14 cellular contexts compared by ENCODE assay signal in genomic region chr9:115275753-115276152, GRCh38.
DNase-seq lines count a peak whose midpoint lies in the region; ATAC-seq, FAIRE-seq and TF ChIP-seq lines count a peak whose summit lies in the region.
"Had no signal": no experiment of that assay in that cellular context is flagged by ENCODE, and none has a peak within 500 bp of the region (broad histone marks: within the 10 kb centered on the region; RNA-seq: fewer than 3 reads in every experiment).

No MANE protein-coding gene starts in this region.

- H3K9ac ChIP-seq in keratinocyte (ENCODE audit: control insufficient read depth, extremely low read depth, insufficient read depth, low read length), result no peak overlapping the region

- H3K36me3 ChIP-seq in keratinocyte (ENCODE audit: control insufficient read depth in 2 of 2, extremely low read depth in 1 of 2, insufficient read depth in 2 of 2, low read length in 2 of 2) (no peaks in the 10 kb centered on the region), transverse colon (no peaks in the 10 kb centered on the region)

- intact Hi-C loops in transverse colon (cut with DNase I; ENCODE audit: low total_unique reads), result no loop called here

- 69% methylated on average over 5 of the region's 5 CpGs; no CpG with 5 or more reads in 1 of the 2 donors for WGBS in transverse colon (ENCODE audit: low coverage in 1 of 2), 2 donors

- H3K27ac ChIP-seq in keratinocyte (ENCODE audit: control insufficient read depth, insufficient read depth, low read length) (no peak overlapping the region), transverse colon (no peak overlapping the region)

- ATAC-seq in SK-N-SH treated with all-trans-retinoic acid at 6 μM for 48 hours, result no peak
- ATAC-seq: GM12878 had no signal

- H3K27me3 ChIP-seq in keratinocyte (ENCODE audit: control insufficient read depth, extremely low read depth, insufficient read depth, low read length) (no peaks in the 10 kb centered on the region), transverse colon (no peaks in the 10 kb centered on the region)

- TF ChIP-seq POLR2A in transverse colon (IDR thresholded peaks at IDR 0.05), result no peak

- H3K79me2 ChIP-seq in keratinocyte (ENCODE audit: control insufficient read depth, insufficient read depth, low read length), result no peaks in the 10 kb centered on the region

- H3K4me3 ChIP-seq in keratinocyte (ENCODE audit: control insufficient read depth in 2 of 3, extremely low read depth in 1 of 3, insufficient read depth in 2 of 3, low read depth in 1 of 3, low read length in 3 of 3), result no peak overlapping the region
- no peak overlapping the region for H3K4me3 ChIP-seq in transverse colon
- H3K4me3 ChIP-seq: GM12878 had no signal

- in situ Hi-C loops in transverse colon (cut with MboI; ENCODE audit: low pct_ligation_motif_present in 1 of 4, low pct_unique_long_range_greater_than_20kb in 1 of 4, low sequenced_read_pairs in 3 of 4), result no loop called here

- FAIRE-seq in RCC 7860 (lab: Jason Lieb, UNC) (peak; percentile 79), keratinocyte (lab: Jason Lieb, UNC) (peak; percentile 76)
- FAIRE-seq: GM12878 had no signal

- no peaks in the 10 kb centered on the region for H4K20me1 ChIP-seq in keratinocyte (ENCODE audit: control insufficient read depth, extremely low read depth, insufficient read depth, low read length)

- peak; percentile 74 for DNase-seq in RCC 7860 (ENCODE audit: low spot score)
- no peak for DNase-seq in keratinocyte (ENCODE audit: low read depth, low spot score)
- peak; percentile 11 for DNase-seq in transverse colon
- DNase-seq in islet precursor cell, result no peak
- DNase-seq in OCI-M1 (lab: John Stamatoyannopoulos, UW), result no peak
- DNase-seq: CD4-positive, alpha-beta memory T cell; DMS79; KG1; NCI-H1105 treated with DMSO at 0.1 percent for 48 hours; NCI-H187 treated with DMSO at 0.1 percent for 48 hours; NCI-H510A treated with DMSO at 0.1 percent for 48 hours had no signal

- H2AFZ ChIP-seq in keratinocyte (ENCODE audit: control insufficient read depth, low read length), result no peak overlapping the region

- peak overlapping the region; percentile 37 for H3K4me2 ChIP-seq in keratinocyte (ENCODE audit: control insufficient read depth, extremely low read depth, insufficient read depth, low read depth, low read length)

- no peak for TF ChIP-seq CTCF in keratinocyte (optimal IDR thresholded peaks at IDR 0.05 in 1 of 3, IDR thresholded peaks at IDR 0.05 in 1 of 3, conservative IDR thresholded peaks at IDR 0.05 in 1 of 3; ENCODE audit: extremely low read depth in 1 of 3, insufficient read depth in 2 of 3, low read length in 3 of 3)
- no peak for TF ChIP-seq CTCF in transverse colon (IDR thresholded peaks at IDR 0.05)

- dilution Hi-C loops in keratinocyte (cut with MboI; ENCODE audit: extremely low pct_ligation_motif_present, low sequenced_read_pairs), result no loop called here

- H3K4me1 ChIP-seq in keratinocyte (ENCODE audit: control insufficient read depth, extremely low read depth, insufficient read depth, low read length) (peaks cover 16% of the 10 kb centered on the region), transverse colon (no peaks in the 10 kb centered on the region)

- H3K9me1 ChIP-seq in keratinocyte (ENCODE audit: control insufficient read depth, extremely low read depth, insufficient read depth, low read length), result no peaks in the 10 kb centered on the region

- TF ChIP-seq EP300 in Ishikawa (IDR thresholded peaks at IDR 0.05; ENCODE audit: borderline replicate concordance) (no peak), transverse colon (IDR thresholded peaks at IDR 0.05; ENCODE audit: low read depth) (no peak)

- H3K9me3 ChIP-seq in keratinocyte (ENCODE audit: control insufficient read depth, low read depth, low read length), result no peaks in the 10 kb centered on the region
- no peaks in the 10 kb centered on the region for H3K9me3 ChIP-seq in transverse colon

- TF ChIP-seq RAD21 in Ishikawa (IDR thresholded peaks at IDR 0.05; ENCODE audit: low read depth), result no peak

TF ChIP-seq in Ishikawa, 13 proteins besides CTCF, POLR2A, EP300 and RAD21:
- TF ChIP-seq NFIC (IDR thresholded peaks at IDR 0.05), result peak; percentile 50; the same call in 1 of the 2 replicates
- no peak for TF ChIP-seq YY1 (IDR thresholded peaks at IDR 0.05; ENCODE audit: low read depth)

TF ChIP-seq in SK-N-SH treated with all-trans-retinoic acid at 6 μM for 48 hours, 23 proteins besides CTCF, POLR2A, EP300 and RAD21:
- TF ChIP-seq ZNF565 (CRISPR knock-in tag; conservative IDR thresholded peaks at IDR 0.05; ENCODE audit: low read depth), result no peak
- no peak for TF ChIP-seq RARB (CRISPR knock-in tag; IDR thresholded peaks at IDR 0.05)
- TF ChIP-seq GLIS3 (CRISPR knock-in tag; IDR thresholded peaks at IDR 0.05), result no peak
- TF ChIP-seq ZFP3 (CRISPR knock-in tag; IDR thresholded peaks at IDR 0.05), result no peak
- TF ChIP-seq ZC3H10 (CRISPR knock-in tag; IDR thresholded peaks at IDR 0.05), result no peak
- TF ChIP-seq CSRNP3 (CRISPR knock-in tag; IDR thresholded peaks at IDR 0.05), result no peak
- no peak for TF ChIP-seq CSDC2 (CRISPR knock-in tag; IDR thresholded peaks at IDR 0.05)
- no peak for TF ChIP-seq ZNF8 (CRISPR knock-in tag; IDR thresholded peaks at IDR 0.05)
- TF ChIP-seq PATZ1 (CRISPR knock-in tag; IDR thresholded peaks at IDR 0.05; ENCODE audit: borderline replicate concordance), result no peak
- TF ChIP-seq TOX (CRISPR knock-in tag; IDR thresholded peaks at IDR 0.05; ENCODE audit: borderline replicate concordance), result no peak
- TF ChIP-seq ESRRG (CRISPR knock-in tag; IDR thresholded peaks at IDR 0.05), result no peak
- no peak for TF ChIP-seq TSHZ2 (CRISPR knock-in tag; IDR thresholded peaks at IDR 0.05)
- TF ChIP-seq PPARA (CRISPR knock-in tag; IDR thresholded peaks at IDR 0.05; ENCODE audit: borderline replicate concordance), result no peak
TF ChIP-seq in SK-N-SH treated with all-trans-retinoic acid at 6 μM for 48 hours: peak in this region for 0.

Comparison
In these comparisons a context has a peak if more than half of its experiments do, and no peak if none do; other contexts are left out.
1. DNase-seq: peak in RCC 7860 (single experiment) and transverse colon (single experiment); none in keratinocyte (single experiment), islet precursor cell (single experiment) and OCI-M1 (single experiment).